In the genomic region with DNA sequence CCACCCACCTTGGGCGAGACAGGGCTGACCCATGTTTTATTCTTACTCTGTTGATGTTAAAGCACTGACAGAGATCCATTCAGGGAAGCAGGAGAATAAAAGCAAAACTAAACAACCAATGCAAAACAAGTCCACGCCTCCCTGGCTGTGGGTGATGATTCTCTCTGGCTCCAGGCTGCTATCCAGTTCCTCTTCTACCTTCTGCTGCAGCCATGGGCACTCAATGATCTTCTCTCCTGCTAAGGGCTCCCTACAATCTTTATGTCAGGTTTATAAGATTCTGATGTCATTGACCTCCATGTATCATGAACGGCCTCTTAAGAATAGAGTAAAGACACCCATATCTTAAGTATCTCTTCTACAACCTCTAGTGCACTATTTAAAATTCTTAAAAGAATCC, we compare ENCODE assay signal across 35 cellular contexts.
"Had no signal": no experiment of that assay in that cellular context is flagged by ENCODE, and none has a peak within 500 bp of the region (broad histone marks: within the 10 kb centered on the region; RNA-seq: fewer than 3 reads in every experiment).

No MANE protein-coding gene starts in this region.

- FAIRE-seq: bronchial epithelial cell had no signal

- DNase-seq: activated B cell treated with CpG ODN at 0.5 μM for 24 hours; activated CD4-positive, alpha-beta memory T cell treated with anti-CD3 and anti-CD28 coated beads for 36 hours; activated CD4-positive, alpha-beta T cell treated with anti-CD3 and anti-CD28 coated beads for 4 hours; activated CD4-positive, alpha-beta T cell treated with anti-CD3 and anti-CD28 coated beads, Interleukin-2, amount 50 U/mL, for 1 hour; activated CD4-positive, CD25-positive, alpha-beta regulatory T cell treated with anti-CD3 and anti-CD28 coated beads, Interleukin-2, amount 50 U/mL, for 72 hours; activated CD8-positive, alpha-beta memory T cell treated with anti-CD3 and anti-CD28 coated beads for 24 hours; activated CD8-positive, alpha-beta memory T cell treated with anti-CD3 and anti-CD28 coated beads, Interleukin-2, amount 10 ng/mL, durations not matched to agents 7 days and 5 days; activated CD8-positive, alpha-beta memory T cell treated with anti-CD3 and anti-CD28 coated beads, Interleukin-2, amount 50 U/mL, for 48 hours; activated effector memory CD4-positive, alpha-beta T cell treated with Interleukin-2 at 50 U/mL for 16 hours; activated naive CD4-positive, alpha-beta T cell treated with anti-CD3 and anti-CD28 coated beads, Interleukin-2, amount 10 ng/mL, durations not matched to agents 7 days and 5 days; activated naive CD8-positive, alpha-beta T cell treated with anti-CD3 and anti-CD28 coated beads, Interleukin-2, amount 50 U/mL, for 24 hours; activated T-cell treated with anti-CD3 and anti-CD28 coated beads, Interleukin-2, amount 50 U/mL, for 48 hours; anterior cingulate cortex; caudate nucleus; cerebellar nuclear complex; NCI-H1048; NCI-H1105 treated with DMSO at 0.1 percent for 48 hours; NCI-H1436; NCI-H1694; NCI-H1930; NCI-H2081 treated with DMSO at 0.1 percent for 48 hours; NCI-H226; NCI-H446 treated with DMSO at 0.1 percent for 48 hours; NCI-H524 treated with DMSO at 0.1 percent for 48 hours; NK-92 treated with Interleukin-12 subunit alpha and Interleukin-12 subunit beta, amount 100 ng/mL, for 24 hours; OCI-M1; SHP77; SJCRH30 had no signal

- H3K4me3 ChIP-seq: SJCRH30, SK-N-MC had no signal

- H3K36me3 Mint-ChIP-seq: activated CD8-positive, alpha-beta memory T cell treated with anti-CD3 and anti-CD28 coated beads, Interleukin-2, amount 10 ng/mL, durations not matched to agents 7 days and 5 days; activated naive CD4-positive, alpha-beta T cell treated with anti-CD3 and anti-CD28 coated beads, Interleukin-2, amount 10 ng/mL, durations not matched to agents 7 days and 5 days; activated naive CD8-positive, alpha-beta T cell; brain had no signal

- H3K27me3 ChIP-seq: SJCRH30 had no signal

- H3K4me1 ChIP-seq: SJCRH30 had no signal

- H3K9me3 Mint-ChIP-seq: activated B cell treated with CpG ODN at 0.5 μM for 24 hours; activated CD4-positive, alpha-beta memory T cell treated with anti-CD3 and anti-CD28 coated beads for 36 hours; activated naive CD4-positive, alpha-beta T cell treated with anti-CD3 and anti-CD28 coated beads, Interleukin-2, amount 10 ng/mL, durations not matched to agents 7 days and 5 days had no signal

- H3K36me3 ChIP-seq: SJCRH30 had no signal

- H3K27ac Mint-ChIP-seq: activated B cell treated with CpG ODN at 0.5 μM for 24 hours; activated CD4-positive, alpha-beta memory T cell treated with anti-CD3 and anti-CD28 coated beads for 36 hours; activated CD8-positive, alpha-beta memory T cell treated with anti-CD3 and anti-CD28 coated beads, Interleukin-2, amount 10 ng/mL, durations not matched to agents 7 days and 5 days; activated naive CD4-positive, alpha-beta T cell treated with anti-CD3 and anti-CD28 coated beads, Interleukin-2, amount 10 ng/mL, durations not matched to agents 7 days and 5 days; activated naive CD8-positive, alpha-beta T cell; activated naive CD8-positive, alpha-beta T cell treated with anti-CD3 and anti-CD28 coated beads, Interleukin-2, amount 50 U/mL, for 24 hours; T-helper 1 cell treated with Interleukin-12 subunit alpha and Interleukin-12 subunit beta and Interleukin-4 antibody, amounts not matched to agents 30 μg/mL and 1 μg/mL, for 36 hours; T-helper 2 cell treated with Interferon-gamma antibody and Interleukin-4, amounts not matched to agents 5 μg/mL and 100 μg/mL, for 36 hours had no signal

- H3K9me3 ChIP-seq: SJCRH30 had no signal

- H3K4me3 Mint-ChIP-seq: activated B cell treated with CpG ODN at 0.5 μM for 24 hours; activated CD4-positive, alpha-beta memory T cell treated with anti-CD3 and anti-CD28 coated beads for 36 hours; activated CD8-positive, alpha-beta memory T cell treated with anti-CD3 and anti-CD28 coated beads, Interleukin-2, amount 10 ng/mL, durations not matched to agents 7 days and 5 days; activated naive CD4-positive, alpha-beta T cell treated with anti-CD3 and anti-CD28 coated beads, Interleukin-2, amount 10 ng/mL, durations not matched to agents 7 days and 5 days; activated naive CD8-positive, alpha-beta T cell; activated naive CD8-positive, alpha-beta T cell treated with anti-CD3 and anti-CD28 coated beads, Interleukin-2, amount 50 U/mL, for 24 hours; brain; T-helper 1 cell treated with Interleukin-12 subunit alpha and Interleukin-12 subunit beta and Interleukin-4 antibody, amounts not matched to agents 30 μg/mL and 1 μg/mL, for 36 hours; T-helper 2 cell treated with Interferon-gamma antibody and Interleukin-4, amounts not matched to agents 5 μg/mL and 100 μg/mL, for 36 hours had no signal

- ATAC-seq: activated CD8-positive, alpha-beta memory T cell treated with anti-CD3 and anti-CD28 coated beads, Interleukin-2, amount 10 ng/mL, durations not matched to agents 7 days and 5 days; activated naive CD8-positive, alpha-beta T cell treated with anti-CD3 and anti-CD28 coated beads, Interleukin-2, amount 50 U/mL, for 24 hours; Panc1 had no signal

- H3K27me3 Mint-ChIP-seq: activated CD4-positive, alpha-beta memory T cell treated with anti-CD3 and anti-CD28 coated beads for 36 hours; activated CD8-positive, alpha-beta memory T cell treated with anti-CD3 and anti-CD28 coated beads, Interleukin-2, amount 10 ng/mL, durations not matched to agents 7 days and 5 days had no signal

- H3K27ac ChIP-seq: SJCRH30, SK-N-MC had no signal
